1 cellular context compared by ENCODE assay signal in genomic region chr11:111413849-111414248, GRCh38.
TF ChIP-seq lines count a peak whose summit lies in the region.

No MANE protein-coding gene starts in this region.

TF ChIP-seq in HepG2, 621 proteins besides CTCF, POLR2A, EP300 and RAD21:
- no peak for TF ChIP-seq PHF20 (CRISPR knock-in tag; IDR thresholded peaks at IDR 0.05)
- TF ChIP-seq ZNF543 (CRISPR knock-in tag; IDR thresholded peaks at IDR 0.05): no peak
- TF ChIP-seq, protein P1, sequence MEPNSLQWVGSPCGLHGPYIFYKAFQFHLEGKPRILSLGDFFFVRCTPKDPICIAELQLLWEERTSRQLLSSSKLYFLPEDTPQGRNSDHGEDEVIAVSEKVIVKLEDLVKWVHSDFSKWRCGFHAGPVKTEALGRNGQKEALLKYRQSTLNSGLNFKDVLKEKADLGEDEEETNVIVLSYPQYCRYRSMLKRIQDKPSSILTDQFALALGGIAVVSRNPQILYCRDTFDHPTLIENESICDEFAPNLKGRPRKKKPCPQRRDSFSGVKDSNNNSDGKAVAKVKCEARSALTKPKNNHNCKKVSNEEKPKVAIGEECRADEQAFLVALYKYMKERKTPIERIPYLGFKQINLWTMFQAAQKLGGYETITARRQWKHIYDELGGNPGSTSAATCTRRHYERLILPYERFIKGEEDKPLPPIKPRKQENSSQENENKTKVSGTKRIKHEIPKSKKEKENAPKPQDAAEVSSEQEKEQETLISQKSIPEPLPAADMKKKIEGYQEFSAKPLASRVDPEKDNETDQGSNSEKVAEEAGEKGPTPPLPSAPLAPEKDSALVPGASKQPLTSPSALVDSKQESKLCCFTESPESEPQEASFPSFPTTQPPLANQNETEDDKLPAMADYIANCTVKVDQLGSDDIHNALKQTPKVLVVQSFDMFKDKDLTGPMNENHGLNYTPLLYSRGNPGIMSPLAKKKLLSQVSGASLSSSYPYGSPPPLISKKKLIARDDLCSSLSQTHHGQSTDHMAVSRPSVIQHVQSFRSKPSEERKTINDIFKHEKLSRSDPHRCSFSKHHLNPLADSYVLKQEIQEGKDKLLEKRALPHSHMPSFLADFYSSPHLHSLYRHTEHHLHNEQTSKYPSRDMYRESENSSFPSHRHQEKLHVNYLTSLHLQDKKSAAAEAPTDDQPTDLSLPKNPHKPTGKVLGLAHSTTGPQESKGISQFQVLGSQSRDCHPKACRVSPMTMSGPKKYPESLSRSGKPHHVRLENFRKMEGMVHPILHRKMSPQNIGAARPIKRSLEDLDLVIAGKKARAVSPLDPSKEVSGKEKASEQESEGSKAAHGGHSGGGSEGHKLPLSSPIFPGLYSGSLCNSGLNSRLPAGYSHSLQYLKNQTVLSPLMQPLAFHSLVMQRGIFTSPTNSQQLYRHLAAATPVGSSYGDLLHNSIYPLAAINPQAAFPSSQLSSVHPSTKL (CRISPR knock-in tag; IDR thresholded peaks at IDR 0.05): no peak
- TF ChIP-seq ZNF891 (CRISPR knock-in tag; IDR thresholded peaks at IDR 0.05): no peak
- no peak for TF ChIP-seq MAX (IDR thresholded peaks at IDR 0.05)
- TF ChIP-seq NAIF1 (CRISPR knock-in tag; IDR thresholded peaks at IDR 0.05; ENCODE audit: borderline replicate concordance): no peak
- TF ChIP-seq JUND (CRISPR knock-in tag; IDR thresholded peaks at IDR 0.05): no peak
